Comparison of ENCODE assay signal across 13 cellular contexts in genomic region chr12:12909228-12909994, GRCh38. TPM values are rescaled to one million over a fixed set of nuclear protein-coding genes. Genes with fewer than 3 reads are reported as not detected.
DNase-seq lines count a peak whose midpoint lies in the region; ATAC-seq, FAIRE-seq and TF ChIP-seq lines count a peak whose summit lies in the region.
"Had no signal": no experiment of that assay in that cellular context is flagged by ENCODE, and none has a peak within 500 bp of the region (broad histone marks: within the 10 kb centered on the region; RNA-seq: fewer than 3 reads in every experiment).

No MANE protein-coding gene starts in this region.

- BruUV-seq in endothelial cell of umbilical vein (replicated peaks; lab: Mats Ljungman, UMichigan) = no TSS peak

- H4K8ac ChIP-seq in mesendoderm (ENCODE audit: low read depth, low read length) = no peak overlapping the region

- no peak overlapping the region for H3K18ac ChIP-seq in mesendoderm (ENCODE audit: low read length)

- H3K4me3 ChIP-seq in AG04450 (ENCODE audit: low read depth, low read length) = no peak overlapping the region
- H3K4me3 ChIP-seq in endothelial cell of umbilical vein (replicated peaks in 1 of 3; ENCODE audit: insufficient read depth in 1 of 3, low read depth in 1 of 3, low read length in 3 of 3) = no peak overlapping the region
- H3K4me3 ChIP-seq in mesendoderm (ENCODE audit: low read length) = no peak overlapping the region
- H3K4me3 ChIP-seq: lung had no signal

- H2BK15ac ChIP-seq in mesendoderm (replicated peaks; ENCODE audit: low read depth) = no peak overlapping the region

- DNase-seq in AG04450 (ENCODE audit: low read depth, low spot score) = no peak
- DNase-seq in MV-4-11 (lab: John Stamatoyannopoulos, UW) = peak; percentile 65
- DNase-seq in endothelial cell of umbilical vein (ENCODE audit: low read depth, low spot score) = no peak
- DNase-seq in A172 (ENCODE audit: low spot score) = no peak
- DNase-seq in T1000 (lab: John Stamatoyannopoulos, UW) = no peak
- no peak for DNase-seq in activated gamma-delta T cell treated with Interleukin-2 at 50 U/mL for 16 hours
- DNase-seq in mesendoderm = no peak
- DNase-seq: head of caudate nucleus, NCI-H774 had no signal

- H2AFZ ChIP-seq in endothelial cell of umbilical vein (ENCODE audit: low read depth, low read length) = peak overlapping the region; percentile 6

- ATAC-seq in GM18867 (IDR thresholded peaks at IDR 0.05; ENCODE audit: unreplicated experiment) = peak; percentile 69

- H4K5ac ChIP-seq in mesendoderm (ENCODE audit: low read length) = no peak overlapping the region

- intact Hi-C loops in endothelial cell of umbilical vein (cut with micrococcal nuclease) = no loop called here

- CTCF ChIA-PET in AG04450 (lab: Charles Lee) = interaction anchor here (1.1 kb wide), 1 partner anchor 347 kb away, joined by 3 read pairs; no protein-coding TSS in a partner anchor
- CTCF ChIA-PET in endothelial cell of umbilical vein (lab: Charles Lee) = interaction anchor here (0.7 to 2.2 kb wide), 4 partner anchors 8 to 72 kb away, joined by 4 to 10 read pairs (median 6); no protein-coding TSS in a partner anchor

- no peak overlapping the region for H3K56ac ChIP-seq in mesendoderm (ENCODE audit: low read length)

- H3K4ac ChIP-seq in mesendoderm (ENCODE audit: low read depth, low read length) = no peak overlapping the region

- H3K23ac ChIP-seq in mesendoderm (ENCODE audit: low read length) = no peak overlapping the region

- H3K9me3 ChIP-seq in AG04450 (ENCODE audit: control insufficient read depth, insufficient read depth, low read length) = no peaks in the 10 kb centered on the region
- no peaks in the 10 kb centered on the region for H3K9me3 ChIP-seq in endothelial cell of umbilical vein (replicated peaks; ENCODE audit: control insufficient read depth, insufficient read depth, low read length)

- H3K36me3 ChIP-seq in endothelial cell of umbilical vein (ENCODE audit: control insufficient read depth in 2 of 2, extremely low read depth in 1 of 2, insufficient read depth in 2 of 2, low read length in 2 of 2) (peaks cover 0 to 7% of the 10 kb centered on the region in 2 experiments), mesendoderm (ENCODE audit: control insufficient read depth, insufficient read depth, low read length) (no peaks in the 10 kb centered on the region)

- dilution Hi-C loops in endothelial cell of umbilical vein (cut with MboI; ENCODE audit: extremely low pct_ligation_motif_present, low sequenced_read_pairs) = no loop called here

- H3K9me1 ChIP-seq in endothelial cell of umbilical vein (replicated peaks; ENCODE audit: control insufficient read depth, extremely low read depth, insufficient read depth, low read length) = no peaks in the 10 kb centered on the region

- no CpG with 5 or more reads among the region's 4 CpGs for WGBS in mesendoderm (ENCODE audit: extremely low coverage, insufficient coverage, low lambda C conversion rate)

- H3K4me2 ChIP-seq in endothelial cell of umbilical vein (ENCODE audit: insufficient read depth, low read length) (peak overlapping the region; percentile 16), mesendoderm (ENCODE audit: low read length) (no peak overlapping the region)

- H3K4me1 ChIP-seq in endothelial cell of umbilical vein (ENCODE audit: control insufficient read depth, extremely low read depth, insufficient read depth, low read length) = peaks cover 26% of the 10 kb centered on the region
- H3K4me1 ChIP-seq in mesendoderm (ENCODE audit: control insufficient read depth, low read depth, low read length) = no peaks in the 10 kb centered on the region

- TF ChIP-seq CTCF in AG04450 (IDR thresholded peaks at IDR 0.05; ENCODE audit: low read depth, low read length) (no peak), endothelial cell of umbilical vein (IDR thresholded peaks at IDR 0.05; ENCODE audit: extremely low read depth in 1 of 2, insufficient read depth in 1 of 2, low read depth in 1 of 2, low read length in 2 of 2) (no peak)

- H2BK5ac ChIP-seq in mesendoderm (ENCODE audit: low read length) = no peak overlapping the region

- H4K20me1 ChIP-seq in endothelial cell of umbilical vein (replicated peaks; ENCODE audit: control insufficient read depth, extremely low read depth, insufficient read depth, low read length) = no peaks in the 10 kb centered on the region

- H3K9ac ChIP-seq in endothelial cell of umbilical vein (replicated peaks; ENCODE audit: extremely low read depth, insufficient read depth, low read length) (no peak overlapping the region), mesendoderm (ENCODE audit: low read length) (no peak overlapping the region)

- no peak overlapping the region for H2AK5ac ChIP-seq in mesendoderm (ENCODE audit: low read length)

- H2BK120ac ChIP-seq in mesendoderm (ENCODE audit: low read depth, low read length) = no peak overlapping the region

- H3K27me3 ChIP-seq in AG04450 (ENCODE audit: control insufficient read depth, insufficient read depth, low read length) = no peaks in the 10 kb centered on the region
- no peaks in the 10 kb centered on the region for H3K27me3 ChIP-seq in endothelial cell of umbilical vein (ENCODE audit: control insufficient read depth in 2 of 2, insufficient read depth in 2 of 2, low read length in 2 of 2)
- no peaks in the 10 kb centered on the region for H3K27me3 ChIP-seq in mesendoderm (ENCODE audit: insufficient read depth, low read length, poor library complexity)

- TF ChIP-seq POLR2A in endothelial cell of umbilical vein (IDR thresholded peaks at IDR 0.05; ENCODE audit: low read depth, low read length) = no peak

- peak; percentile 82 for FAIRE-seq in endothelial cell of umbilical vein (lab: Jason Lieb, UNC)
- FAIRE-seq: TTC549 had no signal

- POLR2A ChIA-PET in AG04450 (lab: Yijun Ruan, JAX) (interaction anchor here (0.6 kb wide), 1 partner anchor 72 kb away, joined by 3 read pairs; no protein-coding TSS in a partner anchor), endothelial cell of umbilical vein (lab: Charles Lee) (interaction anchor here (1.4 kb wide), 1 partner anchor 18 kb away, joined by 4 read pairs; the partner anchor contains the start of gene GPRC5A)

- H3K79me2 ChIP-seq in endothelial cell of umbilical vein (ENCODE audit: control insufficient read depth, insufficient read depth, low read length) (peaks cover 12% of the 10 kb centered on the region), mesendoderm (ENCODE audit: control insufficient read depth, insufficient read depth, low read length) (no peaks in the 10 kb centered on the region)

- H3K79me1 ChIP-seq in mesendoderm (ENCODE audit: low read length) = no peaks in the 10 kb centered on the region

- H3K27ac ChIP-seq in AG04450 (ENCODE audit: low read depth, low read length) = peak overlapping the region; percentile 11
- H3K27ac ChIP-seq in endothelial cell of umbilical vein (ENCODE audit: insufficient read depth, low read depth, low read length) = peak overlapping the region; percentile 38
- H3K27ac ChIP-seq in mesendoderm (ENCODE audit: low read depth, low read length) = no peak overlapping the region
- H3K27ac ChIP-seq: C4-2B had no signal

TF ChIP-seq in endothelial cell of umbilical vein, 7 proteins besides CTCF, POLR2A, EP300 and RAD21:
- TF ChIP-seq EZH2 (IDR thresholded peaks at IDR 0.05; ENCODE audit: borderline replicate concordance, low read depth, low read length, severe bottlenecking) (no peak), GATA2 (IDR thresholded peaks at IDR 0.05; ENCODE audit: insufficient read depth, insufficient read length, low read depth, low read length) (no peak), MYC (IDR thresholded peaks at IDR 0.05; ENCODE audit: low read depth, low read length) (no peak)

RNA-seq across cellular contexts. Expression of gene GPRC5A, which starts 18.0 kb away (rescaled TPM):
- 117 and 118 TPM in 2 replicates for polyA plus RNA-seq in AG04450 (2011; rRNA removed)
- 232 and 290 TPM in 2 replicates for polyA minus RNA-seq in AG04450 (2011; rRNA and poly(A)+ RNA removed)
- 17.6 and 22.7 TPM in 2 replicates for total RNA-seq in endothelial cell of umbilical vein
- polyA plus RNA-seq in endothelial cell of umbilical vein = 82.9 and 86.4 TPM in 2 replicates
- 51.2 and 52.4 TPM in 2 replicates for polyA plus RNA-seq in endothelial cell of umbilical vein (2011; cell fraction: cytosol; rRNA removed)
- 49.8 and 59.1 TPM in 2 replicates for polyA plus RNA-seq in endothelial cell of umbilical vein (2011; cell fraction: nucleus; rRNA removed)
- 59.9 and 61.4 TPM in 2 replicates for polyA plus RNA-seq in endothelial cell of umbilical vein (2012)
- polyA minus RNA-seq in endothelial cell of umbilical vein = 231 and 240 TPM in 2 replicates
- 189 TPM for polyA minus RNA-seq in endothelial cell of umbilical vein (2011; cell fraction: cytosol; rRNA and poly(A)+ RNA removed)
- polyA minus RNA-seq in endothelial cell of umbilical vein (2011; cell fraction: nucleus; rRNA and poly(A)+ RNA removed) = 53.6 and 78.0 TPM in 2 replicates
- total RNA-seq in A172 (2014; rRNA removed; shearing (Covaris generic)) = 30.0 and 53.5 TPM in 2 replicates
- polyA plus RNA-seq in mesendoderm (2013, experiment 1 of 2) = 0.59 TPM
- polyA plus RNA-seq in mesendoderm (2013, experiment 2 of 2) = 0.52 TPM

RNA-seq across cellular contexts. Expression of gene GPRC5D, which starts 42.6 kb away (rescaled TPM):
- polyA plus RNA-seq in AG04450 (2011; rRNA removed) = not detected in 2 replicates
- not detected in 2 replicates for polyA minus RNA-seq in AG04450 (2011; rRNA and poly(A)+ RNA removed)
- not detected in 2 replicates for total RNA-seq in endothelial cell of umbilical vein
- not detected in 2 replicates for polyA plus RNA-seq in endothelial cell of umbilical vein
- polyA plus RNA-seq in endothelial cell of umbilical vein (2011; cell fraction: cytosol; rRNA removed) = not detected in 2 replicates
- 0.41 TPM in 1 of 2 replicates, not detected in the other for polyA plus RNA-seq in endothelial cell of umbilical vein (2011; cell fraction: nucleus; rRNA removed)
- polyA plus RNA-seq in endothelial cell of umbilical vein (2012) = 0.56 and 0.74 TPM in 2 replicates
- not detected in 2 replicates for polyA minus RNA-seq in endothelial cell of umbilical vein
- polyA minus RNA-seq in endothelial cell of umbilical vein (2011; cell fraction: cytosol; rRNA and poly(A)+ RNA removed) = not detected
- polyA minus RNA-seq in endothelial cell of umbilical vein (2011; cell fraction: nucleus; rRNA and poly(A)+ RNA removed) = not detected in 2 replicates
- total RNA-seq in A172 (2014; rRNA removed; shearing (Covaris generic)) = not detected in 2 replicates
- polyA plus RNA-seq in mesendoderm (2013, experiment 1 of 2) = not detected
- polyA plus RNA-seq in mesendoderm (2013, experiment 2 of 2) = not detected
- total RNA-seq: lung had no signal
